ENCODE assay signal across 31 cellular contexts in the genomic region with DNA sequence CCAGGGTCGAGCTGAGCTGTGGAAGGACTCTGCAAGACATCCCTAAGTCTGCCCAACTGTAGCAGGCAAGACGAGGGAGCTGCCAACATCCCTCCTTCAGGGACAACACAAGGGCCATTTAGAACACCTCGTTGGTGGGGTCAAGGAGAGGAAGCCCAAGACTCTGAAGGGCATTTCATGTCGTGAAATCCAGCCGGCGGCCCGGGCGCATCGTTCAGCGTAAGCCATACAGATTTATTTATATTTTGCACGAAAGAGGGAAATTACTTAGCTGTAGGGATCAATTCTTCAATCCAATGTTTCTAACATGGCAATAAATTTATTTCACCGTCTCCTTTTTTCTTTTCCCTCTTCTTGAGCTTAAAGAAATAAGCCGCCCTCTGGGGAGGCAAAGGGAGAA.
A peak's percentile ranks its signal among the peaks of the same experiment; 100 is the strongest.
DNase-seq lines count a peak whose midpoint lies in the region; ATAC-seq and TF ChIP-seq lines count a peak whose summit lies in the region.
"Had no signal": no experiment of that assay in that cellular context is flagged by ENCODE, and none has a peak within 500 bp of the region (broad histone marks: within the 10 kb centered on the region; RNA-seq: fewer than 3 reads in every experiment).

No MANE protein-coding gene starts in this region.

- peak; percentile 11 for DNase-seq in DMS79 (lab: John Stamatoyannopoulos, UW)
- no peak for DNase-seq in DMS79 treated with DMSO at 0.1 percent for 48 hours (lab: John Stamatoyannopoulos, UW)
- DNase-seq in NCI-H2227 treated with DMSO at 0.1 percent for 48 hours (lab: John Stamatoyannopoulos, UW): peak; percentile 39
- no peak for DNase-seq in NCI-H2227 (lab: John Stamatoyannopoulos, UW; ENCODE audit: unreplicated experiment)
- peak; percentile 21 for DNase-seq in Karpas-422
- DNase-seq in sigmoid colon: peak; percentile 19
- DNase-seq in Ammon's horn (ENCODE audit: low spot score): no peak
- DNase-seq: 8988T; ACHN; AML-193; BE2C; C1 segment of cervical spinal cord; Caco-2; Calu3; CD4-positive, alpha-beta memory T cell; CD4-positive, alpha-beta T cell; CD4-positive, CD25-positive, alpha-beta regulatory T cell; CD8-positive, alpha-beta memory T cell; COR-L47; DMS 273 treated with DMSO at 0.1 percent for 48 hours; DMS153; DMS53; DND-41; EL had no signal

- no peaks in the 10 kb centered on the region for H3K79me2 ChIP-seq in Karpas-422 (ENCODE audit: low read length)

- H3K36me3 ChIP-seq in Karpas-422 (ENCODE audit: insufficient read depth, low read length) (no peaks in the 10 kb centered on the region), sigmoid colon (no peaks in the 10 kb centered on the region)
- H3K36me3 ChIP-seq: BE2C; BLaER1; BLaER1 treated with 17β-estradiol and CSF1 and Interleukin-3, amounts not matched to agents 10 nM and 100 nM had no signal

- TF ChIP-seq POLR2A in sigmoid colon (IDR thresholded peaks at IDR 0.05): no peak

- H3K9me2 ChIP-seq in Karpas-422 (replicated peaks; ENCODE audit: insufficient read depth, low read length): no peaks in the 10 kb centered on the region

- no peak overlapping the region for H3K9ac ChIP-seq in Karpas-422 (ENCODE audit: low read length)
- H3K9ac ChIP-seq: BLaER1; BLaER1 treated with 17β-estradiol and CSF1 and Interleukin-3, amounts not matched to agents 10 nM and 100 nM had no signal

- H3K4me1 ChIP-seq in Karpas-422 (ENCODE audit: low read length) (no peaks in the 10 kb centered on the region), sigmoid colon (no peaks in the 10 kb centered on the region)
- H3K4me1 ChIP-seq: A549, BE2C, BLaER1, Caco-2 had no signal

- H4K20me1 ChIP-seq in Karpas-422 (ENCODE audit: insufficient read depth, low read depth, low read length): no peaks in the 10 kb centered on the region
- H4K20me1 ChIP-seq: BLaER1; BLaER1 treated with 17β-estradiol and CSF1 and Interleukin-3, amounts not matched to agents 10 nM and 100 nM had no signal

- TF ChIP-seq CTCF in sigmoid colon (IDR thresholded peaks at IDR 0.05): no peak

- H3K27me3 ChIP-seq in Karpas-422 (ENCODE audit: low read length) (no peaks in the 10 kb centered on the region), sigmoid colon (no peaks in the 10 kb centered on the region)
- H3K27me3 ChIP-seq: BE2C; BLaER1; BLaER1 treated with 17β-estradiol and CSF1 and Interleukin-3, amounts not matched to agents 10 nM and 100 nM had no signal

- no peaks in the 10 kb centered on the region for H3K9me3 ChIP-seq in Karpas-422 (ENCODE audit: low read length)
- peaks cover 0 to 3% (median 0%) of the 10 kb centered on the region in 4 donors for H3K9me3 ChIP-seq in sigmoid colon
- H3K9me3 ChIP-seq: A549, BE2C, BLaER1, Caco-2 had no signal

- intact Hi-C loops in sigmoid colon (cut with DNase I): no loop called here

- H3K4me2 ChIP-seq in Karpas-422 (ENCODE audit: low read depth, low read length, poor library complexity, severe bottlenecking): no peak overlapping the region
- H3K4me2 ChIP-seq: A549; BLaER1; BLaER1 treated with 17β-estradiol and CSF1 and Interleukin-3, amounts not matched to agents 10 nM and 100 nM had no signal

- H3K27ac ChIP-seq in Karpas-422 (ENCODE audit: low read length): no peak overlapping the region
- H3K27ac ChIP-seq in sigmoid colon: no peak overlapping the region
- H3K27ac ChIP-seq: 22Rv1; A549; BLaER1; BLaER1 treated with 17β-estradiol and CSF1 and Interleukin-3, amounts not matched to agents 10 nM and 100 nM; C4-2B had no signal

- TF ChIP-seq EP300 in sigmoid colon (IDR thresholded peaks at IDR 0.05): no peak

- H3K4me3 ChIP-seq in Karpas-422 (ENCODE audit: low read length): no peak overlapping the region
- H3K4me3 ChIP-seq in sigmoid colon: no peak overlapping the region
- H3K4me3 ChIP-seq: A549; BLaER1; BLaER1 treated with 17β-estradiol and CSF1 and Interleukin-3, amounts not matched to agents 10 nM and 100 nM had no signal

- WGBS in sigmoid colon, 2 donors: 75 to 84% methylated on average over 13 of the region's 13 CpGs

- no peak overlapping the region for H2AFZ ChIP-seq in Karpas-422 (ENCODE audit: low read length)

- no peak for ATAC-seq in GM21619 (IDR thresholded peaks at IDR 0.05; ENCODE audit: unreplicated experiment)
- ATAC-seq: A549; CD8-positive, alpha-beta T cell had no signal

Comparison
In these comparisons a context has a peak if more than half of its experiments do, and no peak if none do; other contexts are left out.
1. DNase-seq: peak in DMS79 (single experiment), NCI-H2227 treated with DMSO at 0.1 percent for 48 hours (single experiment), Karpas-422 (single experiment) and sigmoid colon (single experiment); none in DMS79 treated with DMSO at 0.1 percent for 48 hours (single experiment), NCI-H2227 (single experiment) and Ammon's horn (single experiment).